Comparison of ENCODE assay signal across 8 cellular contexts in the genomic region with DNA sequence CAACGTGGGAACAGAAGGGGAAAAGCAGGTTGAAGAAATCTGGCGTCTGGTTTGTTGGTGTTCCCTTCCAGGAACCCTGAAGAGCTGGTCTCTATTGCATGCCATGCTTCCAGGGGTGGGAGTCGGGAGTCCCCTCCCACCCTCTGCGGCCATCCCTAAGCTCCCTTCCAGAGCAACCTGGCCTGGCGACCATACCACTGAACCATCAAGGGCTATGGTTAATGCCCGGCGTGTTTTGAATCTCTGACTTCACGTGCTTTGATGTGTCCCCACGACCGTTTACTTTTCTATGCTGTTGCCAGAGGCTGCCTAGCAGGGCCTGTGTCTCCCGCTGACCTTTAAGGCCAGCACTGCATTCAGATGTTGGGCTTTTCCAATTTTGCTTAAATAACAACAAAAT. TPM values are rescaled to one million over a fixed set of nuclear protein-coding genes. Genes with fewer than 3 reads are reported as not detected.
A peak's percentile ranks its signal among the peaks of the same experiment; 100 is the strongest.
DNase-seq lines count a peak whose midpoint lies in the region; ATAC-seq and TF ChIP-seq lines count a peak whose summit lies in the region.

No MANE protein-coding gene starts in this region.

- POLR2A ChIA-PET in activated B cell treated with CpG ODN at 0.5 μM for 24 hours (lab: Charles Lee): interaction anchor here (0.6 to 2.5 kb wide), 5 partner anchors 11 to 1420 kb away, joined by 3 to 22 read pairs (median 3); no protein-coding TSS in a partner anchor

- peak overlapping the region; percentile 97 for H3K4me3 Mint-ChIP-seq in activated B cell treated with CpG ODN at 0.5 μM for 24 hours

- ATAC-seq in activated B cell treated with CpG ODN at 0.5 μM for 24 hours (ENCODE audit: low read depth): no peak

- no peak for TF ChIP-seq CTCF in activated B cell treated with CpG ODN at 0.5 μM for 24 hours (IDR thresholded peaks at IDR 0.05)
- TF ChIP-seq CTCF in smooth muscle cell (IDR thresholded peaks at IDR 0.05; ENCODE audit: borderline replicate concordance, insufficient read depth, poor library complexity, severe bottlenecking): no peak

- H3K4me2 ChIP-seq in smooth muscle cell: peak overlapping the region; percentile 92

- peaks cover 43% of the 10 kb centered on the region for H3K4me1 Mint-ChIP-seq in activated B cell treated with CpG ODN at 0.5 μM for 24 hours

- H3K4me1 ChIP-seq in iPS-20b (ENCODE audit: insufficient read depth, low read length): peaks cover 17% of the 10 kb centered on the region; the same call in 1 of the 2 replicates
- H3K4me1 ChIP-seq in smooth muscle cell (ENCODE audit: low read depth): peaks cover 24% of the 10 kb centered on the region

- H3K27me3 Mint-ChIP-seq in activated B cell treated with CpG ODN at 0.5 μM for 24 hours: no peaks in the 10 kb centered on the region

- intact Hi-C loops in activated B cell treated with CpG ODN at 0.5 μM for 24 hours (cut with micrococcal nuclease): loop anchor here (1.0 to 10.0 kb wide), 10 partner anchors 15 to 1692 kb away; partner anchors contain the start of genes ACKR2, CCDC13, EXOSC7 and HIGD1A

- H4K20me1 ChIP-seq in smooth muscle cell (ENCODE audit: low read depth): peaks cover 35% of the 10 kb centered on the region

- H3K9ac ChIP-seq in iPS-20b (ENCODE audit: low read depth, low read length): peak overlapping the region; percentile 69; the same call in 1 of the 2 replicates
- H3K9ac ChIP-seq in smooth muscle cell (ENCODE audit: low read depth): no peak overlapping the region

- H3K27ac ChIP-seq in iPS-20b (ENCODE audit: low read length) (no peak overlapping the region), smooth muscle cell (ENCODE audit: low read depth) (no peak overlapping the region)

- peaks cover 13% of the 10 kb centered on the region for H3K36me3 Mint-ChIP-seq in activated B cell treated with CpG ODN at 0.5 μM for 24 hours (ENCODE audit: low read depth)

- H3K79me2 ChIP-seq in smooth muscle cell (ENCODE audit: low read depth): peaks cover 38% of the 10 kb centered on the region

- CTCF ChIA-PET in activated B cell treated with CpG ODN at 0.5 μM for 24 hours (lab: Charles Lee): interaction anchor here (0.7 to 1.3 kb wide), 2 partner anchors 10 to 12 kb away, joined by 4 to 5 read pairs; no protein-coding TSS in a partner anchor

- H3K27ac Mint-ChIP-seq in activated B cell treated with CpG ODN at 0.5 μM for 24 hours: no peak overlapping the region

- DNase-seq in NCI-H146 (lab: John Stamatoyannopoulos, UW) (peak; percentile 19), NCI-H146 treated with DMSO at 0.1 percent for 48 hours (lab: John Stamatoyannopoulos, UW; ENCODE audit: unreplicated experiment) (no peak), activated B cell treated with CpG ODN at 0.5 μM for 24 hours (no peak), smooth muscle cell (lab: John Stamatoyannopoulos, UW; ENCODE audit: unreplicated experiment) (no peak), DMS153 treated with DMSO at 0.1 percent for 48 hours (lab: John Stamatoyannopoulos, UW; ENCODE audit: unreplicated experiment) (no peak), A172 (ENCODE audit: low spot score) (no peak), NCI-H1105 (lab: John Stamatoyannopoulos, UW) (no peak)

- WGBS in smooth muscle cell (ENCODE audit: low lambda C conversion rate): 33% methylated on average over 11 of the region's 11 CpGs

- H3K27me3 ChIP-seq in iPS-20b (ENCODE audit: insufficient read depth, low read length) (peaks cover 16% of the 10 kb centered on the region; the same call in 1 of the 2 replicates), smooth muscle cell (ENCODE audit: low read depth) (peaks cover 37% of the 10 kb centered on the region)

- H3K36me3 ChIP-seq in iPS-20b (ENCODE audit: insufficient read depth, low read depth, low read length) (peaks cover 6% of the 10 kb centered on the region; the same call in 1 of the 2 replicates), smooth muscle cell (ENCODE audit: low read depth) (no peaks in the 10 kb centered on the region)

- H2AFZ ChIP-seq in smooth muscle cell (ENCODE audit: low read depth): peak overlapping the region; percentile 87

- no peaks in the 10 kb centered on the region for H3F3A ChIP-seq in smooth muscle cell (ENCODE audit: low read depth)

- no peaks in the 10 kb centered on the region for H3K9me3 Mint-ChIP-seq in activated B cell treated with CpG ODN at 0.5 μM for 24 hours

- H3K4me3 ChIP-seq in iPS-20b (ENCODE audit: low read length): peak overlapping the region; percentile 76
- H3K4me3 ChIP-seq in smooth muscle cell: peak overlapping the region; percentile 90

- no peaks in the 10 kb centered on the region for H3K9me3 ChIP-seq in iPS-20b (ENCODE audit: insufficient read depth, low read depth, low read length)
- no peaks in the 10 kb centered on the region for H3K9me3 ChIP-seq in smooth muscle cell (replicated peaks; ENCODE audit: low read depth)

RNA-seq across cellular contexts. Expression of gene SNRK, which starts 0.7 kb away (rescaled TPM):
- 31.1 TPM in 2 replicates for total RNA-seq in activated B cell treated with CpG ODN at 0.5 μM for 24 hours
- 14.2 and 14.7 TPM in 2 replicates for total RNA-seq in smooth muscle cell
- 3.9 and 6.3 TPM in 2 replicates for polyA plus RNA-seq in smooth muscle cell
- 11.6 and 16.5 TPM in 2 replicates for total RNA-seq in A172 (2014; rRNA removed; shearing (Covaris generic))
